In genomic region chr9:93531374-93531773, GRCh38 we compare ENCODE assay signal across 1 cellular context.
TF ChIP-seq lines count a peak whose summit lies in the region.

No MANE protein-coding gene starts in this region.

TF ChIP-seq in WTC11, 78 proteins besides CTCF, POLR2A, EP300 and RAD21 (continued from another document):
- TF ChIP-seq HMGXB4 (CRISPR knock-in tag; IDR thresholded peaks at IDR 0.05) (no peak), CREM (CRISPR knock-in tag; IDR thresholded peaks at IDR 0.05) (no peak), RORB (CRISPR knock-in tag; IDR thresholded peaks at IDR 0.05) (no peak), ZNF219 (CRISPR knock-in tag; IDR thresholded peaks at IDR 0.05; ENCODE audit: borderline replicate concordance) (no peak), ZNF512 (CRISPR knock-in tag; IDR thresholded peaks at IDR 0.05; ENCODE audit: borderline replicate concordance) (no peak), SMAD4 (CRISPR knock-in tag; IDR thresholded peaks at IDR 0.05) (no peak), PREB (CRISPR knock-in tag; IDR thresholded peaks at IDR 0.05; ENCODE audit: borderline replicate concordance) (no peak)
